In genomic region chr2:31319391-31320175, GRCh38 we compare ENCODE assay signal across 8 cellular contexts.
A peak's percentile ranks its signal among the peaks of the same experiment; 100 is the strongest.
DNase-seq lines count a peak whose midpoint lies in the region; ATAC-seq lines count a peak whose summit lies in the region.

No MANE protein-coding gene starts in this region.

- H3K4me1 Mint-ChIP-seq in dendritic cell treated with granulocyte-macrophage colony-stimulating factor and Interleukin-4, amounts not matched to agents 40 ng/mL and 50 ng/mL, for 4 days (ENCODE audit: low read depth), result peaks cover 52% of the 10 kb centered on the region

- ATAC-seq in HG02678 (IDR thresholded peaks at IDR 0.05; ENCODE audit: unreplicated experiment), result peak; percentile 54
- ATAC-seq in HG02642 (IDR thresholded peaks at IDR 0.05; ENCODE audit: poor library complexity, unreplicated experiment), result no peak
- no peak for ATAC-seq in HG03108 (IDR thresholded peaks at IDR 0.05; ENCODE audit: unreplicated experiment)

- no peak overlapping the region for H3K4me3 Mint-ChIP-seq in dendritic cell treated with granulocyte-macrophage colony-stimulating factor and Interleukin-4, amounts not matched to agents 40 ng/mL and 50 ng/mL, for 4 days

- DNase-seq in ELR (ENCODE audit: low read depth), result peak; percentile 53
- DNase-seq in NCI-H774 (lab: John Stamatoyannopoulos, UW), result peak; percentile 12
- no peak for DNase-seq in T1000 (lab: John Stamatoyannopoulos, UW)

- H3K9me3 Mint-ChIP-seq in dendritic cell treated with granulocyte-macrophage colony-stimulating factor and Interleukin-4, amounts not matched to agents 40 ng/mL and 50 ng/mL, for 4 days, result no peaks in the 10 kb centered on the region

- no peak overlapping the region for H3K4me3 ChIP-seq in skeletal muscle satellite cell (ENCODE audit: low read length)

- H3K27me3 ChIP-seq in skeletal muscle satellite cell (ENCODE audit: control insufficient read depth, insufficient read depth, low read length), result no peaks in the 10 kb centered on the region

- H3K9ac ChIP-seq in skeletal muscle satellite cell (ENCODE audit: low read depth, low read length), result no peak overlapping the region

- H3K4me2 ChIP-seq in skeletal muscle satellite cell (ENCODE audit: low read length), result peak overlapping the region; percentile 47

- H3K36me3 Mint-ChIP-seq in dendritic cell treated with granulocyte-macrophage colony-stimulating factor and Interleukin-4, amounts not matched to agents 40 ng/mL and 50 ng/mL, for 4 days (ENCODE audit: low read depth), result no peaks in the 10 kb centered on the region

- no peaks in the 10 kb centered on the region for H3K9me3 ChIP-seq in skeletal muscle satellite cell (replicated peaks; ENCODE audit: low read length)

- intact Hi-C loops in dendritic cell treated with granulocyte-macrophage colony-stimulating factor and Interleukin-4, amounts not matched to agents 40 ng/mL and 50 ng/mL, for 4 days (cut with micrococcal nuclease), result loop anchor here (10.0 kb wide), 2 partner anchors 85 to 525 kb away; partner anchors contain the start of gene EHD3

- peaks cover 22% of the 10 kb centered on the region for H3K4me1 ChIP-seq in skeletal muscle satellite cell (ENCODE audit: control insufficient read depth, insufficient read depth, low read length)

- peak overlapping the region; percentile 84 for H3K27ac Mint-ChIP-seq in dendritic cell treated with granulocyte-macrophage colony-stimulating factor and Interleukin-4, amounts not matched to agents 40 ng/mL and 50 ng/mL, for 4 days

- H3K27me3 Mint-ChIP-seq in dendritic cell treated with granulocyte-macrophage colony-stimulating factor and Interleukin-4, amounts not matched to agents 40 ng/mL and 50 ng/mL, for 4 days, result no peaks in the 10 kb centered on the region

- no peaks in the 10 kb centered on the region for H3K36me3 ChIP-seq in skeletal muscle satellite cell (ENCODE audit: insufficient read depth, low read length)
